In the genomic region with DNA sequence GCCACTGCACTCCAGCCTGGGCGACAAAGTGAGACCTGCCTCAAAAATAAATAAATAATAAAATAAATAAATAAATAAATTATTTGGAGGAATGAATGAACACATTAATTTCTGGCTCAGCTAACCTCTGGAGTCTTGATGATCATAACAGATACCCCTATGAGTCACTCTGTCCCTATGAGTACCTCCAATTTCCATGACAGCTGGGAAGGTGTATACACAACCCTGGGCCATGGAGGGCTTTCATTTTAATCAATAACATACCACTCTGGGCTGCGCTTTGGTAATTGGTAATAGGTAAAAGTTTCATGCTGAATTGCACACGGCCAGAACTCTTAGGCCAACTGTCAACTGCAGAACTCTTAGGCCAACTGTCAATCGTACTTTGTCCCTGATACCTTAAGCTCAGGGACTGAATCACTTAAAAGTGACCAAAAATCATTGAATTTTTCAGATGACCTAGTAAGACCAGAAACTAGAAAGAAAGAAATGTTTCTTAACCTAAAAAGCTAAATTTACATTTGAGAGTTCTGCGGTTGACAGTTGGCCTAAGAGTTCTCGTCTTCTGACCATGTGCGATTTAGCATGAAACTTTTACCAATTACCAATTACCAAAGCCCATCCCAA, we compare ENCODE assay signal across 22 cellular contexts.
"Had no signal": no experiment of that assay in that cellular context is flagged by ENCODE, and none has a peak within 500 bp of the region (broad histone marks: within the 10 kb centered on the region; RNA-seq: fewer than 3 reads in every experiment).

No MANE protein-coding gene starts in this region.

- H3K27ac ChIP-seq: RWPE1, SJCRH30 had no signal

- ATAC-seq: Panc1, PC-3, SK-N-SH treated with all-trans-retinoic acid at 6 μM for 48 hours had no signal

- H3K27me3 ChIP-seq: SJCRH30 had no signal

- H3K9me3 ChIP-seq: SJCRH30 had no signal

- H3K4me1 ChIP-seq: SJCRH30 had no signal

- H3K4me3 ChIP-seq: SJCRH30 had no signal

- H3K36me3 ChIP-seq: SJCRH30 had no signal

- DNase-seq: KBM-7; MV-4-11; NCI-H1048; NCI-H1105; NCI-H1417; NCI-H1436 treated with DMSO at 0.1 percent for 48 hours; NCI-H1694; NCI-H187 treated with DMSO at 0.1 percent for 48 hours; NCI-H2029 treated with DMSO at 0.1 percent for 48 hours; NCI-H2107; NCI-H2227 treated with DMSO at 0.1 percent for 48 hours; NCI-H510A; NCI-H524 treated with DMSO at 0.1 percent for 48 hours; NCI-H69; NCI-H774; NK-92 treated with Interleukin-12 subunit alpha and Interleukin-12 subunit beta, amount 100 ng/mL, for 24 hours; PC-3; SHP77 treated with DMSO at 0.1 percent for 48 hours; SJCRH30 had no signal
